ENCODE assay signal across 15 cellular contexts in genomic region chr2:20608666-20609348, GRCh38. TPM values are rescaled to one million over a fixed set of nuclear protein-coding genes. Genes with fewer than 3 reads are reported as not detected.
DNase-seq lines count a peak whose midpoint lies in the region; ATAC-seq and TF ChIP-seq lines count a peak whose summit lies in the region.
"Had no signal": no experiment of that assay in that cellular context is flagged by ENCODE, and none has a peak within 500 bp of the region (broad histone marks: within the 10 kb centered on the region; RNA-seq: fewer than 3 reads in every experiment).

No MANE protein-coding gene starts in this region.

- H3K27me3 Mint-ChIP-seq in CD14-positive monocyte (ENCODE audit: low read depth in 3 of 3): peaks cover 0 to 2% (median 0%) of the 10 kb centered on the region in 3 donors
- H3K27me3 Mint-ChIP-seq: activated CD8-positive, alpha-beta memory T cell treated with anti-CD3 and anti-CD28 coated beads, Interleukin-2, amount 10 ng/mL, durations not matched to agents 7 days and 5 days; activated naive CD8-positive, alpha-beta T cell treated with anti-CD3 and anti-CD28 coated beads for 36 hours; memory B cell; type B pancreatic cell had no signal

- intact Hi-C loops in CD14-positive monocyte (cut with micrococcal nuclease): no loop called here
- intact Hi-C loops in left cardiac atrium (cut with DNase I): no loop called here

- H3K4me3 Mint-ChIP-seq in CD14-positive monocyte: no peak overlapping the region
- H3K4me3 Mint-ChIP-seq: activated CD8-positive, alpha-beta memory T cell treated with anti-CD3 and anti-CD28 coated beads, Interleukin-2, amount 10 ng/mL, durations not matched to agents 7 days and 5 days; activated naive CD8-positive, alpha-beta T cell treated with anti-CD3 and anti-CD28 coated beads for 36 hours; memory B cell; type B pancreatic cell had no signal

- H3K9ac ChIP-seq in SK-N-MC (ENCODE audit: insufficient read length) (peak overlapping the region; percentile 60), rectal smooth muscle tissue (ENCODE audit: low read length) (no peak overlapping the region)

- no peak for TF ChIP-seq CTCF in CD14-positive monocyte (IDR thresholded peaks at IDR 0.05)

- H3K4me1 ChIP-seq in rectal smooth muscle tissue (ENCODE audit: control insufficient read depth, insufficient read depth, low read length): peaks cover 68% of the 10 kb centered on the region

- no peak for ATAC-seq in left cardiac atrium
- no peak for ATAC-seq in GM21447 (IDR thresholded peaks at IDR 0.05; ENCODE audit: unreplicated experiment)
- ATAC-seq: activated CD8-positive, alpha-beta memory T cell treated with anti-CD3 and anti-CD28 coated beads, Interleukin-2, amount 10 ng/mL, durations not matched to agents 7 days and 5 days had no signal

- peaks cover 14 to 22% of the 10 kb centered on the region in 2 donors for H3K36me3 Mint-ChIP-seq in CD14-positive monocyte
- H3K36me3 Mint-ChIP-seq: activated CD8-positive, alpha-beta memory T cell treated with anti-CD3 and anti-CD28 coated beads, Interleukin-2, amount 10 ng/mL, durations not matched to agents 7 days and 5 days had no signal

- H3K9me3 Mint-ChIP-seq in CD14-positive monocyte: peaks cover 0 to 15% (median 4%) of the 10 kb centered on the region in 7 donors

- 0 out of 2 replicates have a peak, but pooled peaks cover 3% of the 10 kb centered on the region for H3K9me3 ChIP-seq in SK-N-MC (ENCODE audit: low read depth, low read length)

- DNase-seq in CD14-positive monocyte (ENCODE audit: low spot score): peak; percentile 5
- no peak for DNase-seq in SK-N-MC (ENCODE audit: low read depth, low spot score)
- DNase-seq in left cardiac atrium: peak; percentile 17
- DNase-seq in foreskin melanocyte: no peak
- DNase-seq in HT-29 (ENCODE audit: low spot score): no peak
- no peak for DNase-seq in H4 (ENCODE audit: low spot score)
- DNase-seq: activated CD8-positive, alpha-beta memory T cell treated with anti-CD3 and anti-CD28 coated beads, Interleukin-2, amount 10 ng/mL, durations not matched to agents 7 days and 5 days; activated naive CD8-positive, alpha-beta T cell treated with anti-CD3 and anti-CD28 coated beads for 36 hours; DMS 273 treated with DMSO at 0.1 percent for 48 hours had no signal

- H3K27me3 ChIP-seq in rectal smooth muscle tissue (ENCODE audit: control insufficient read depth, insufficient read depth, low read length): no peaks in the 10 kb centered on the region
- H3K27me3 ChIP-seq: MG63 had no signal

- H3K36me3 ChIP-seq in SK-N-MC (ENCODE audit: insufficient read depth, low read length) (no peaks in the 10 kb centered on the region), rectal smooth muscle tissue (ENCODE audit: control insufficient read depth, insufficient read depth, low read length) (no peaks in the 10 kb centered on the region)
- H3K36me3 ChIP-seq: MG63 had no signal

- no peaks in the 10 kb centered on the region for H3K4me1 Mint-ChIP-seq in CD14-positive monocyte
- H3K4me1 Mint-ChIP-seq: activated CD8-positive, alpha-beta memory T cell treated with anti-CD3 and anti-CD28 coated beads, Interleukin-2, amount 10 ng/mL, durations not matched to agents 7 days and 5 days; activated naive CD8-positive, alpha-beta T cell treated with anti-CD3 and anti-CD28 coated beads for 36 hours; memory B cell had no signal

- H3K27ac Mint-ChIP-seq in CD14-positive monocyte: peak overlapping the region in 1 of 7 donors; percentile 46
- H3K27ac Mint-ChIP-seq: activated CD8-positive, alpha-beta memory T cell treated with anti-CD3 and anti-CD28 coated beads, Interleukin-2, amount 10 ng/mL, durations not matched to agents 7 days and 5 days; activated naive CD8-positive, alpha-beta T cell treated with anti-CD3 and anti-CD28 coated beads for 36 hours; memory B cell; type B pancreatic cell had no signal

- H3K27ac ChIP-seq in SK-N-MC (no peak overlapping the region), rectal smooth muscle tissue (ENCODE audit: low read depth, low read length) (peak overlapping the region; percentile 92)
- H3K27ac ChIP-seq: VCaP had no signal

- H3K4me3 ChIP-seq in SK-N-MC: no peak overlapping the region
- no peak overlapping the region for H3K4me3 ChIP-seq in rectal smooth muscle tissue (ENCODE audit: low read length)
- H3K4me3 ChIP-seq: MG63 had no signal

RNA-seq across cellular contexts. Expression of gene HS1BP3, which starts 42.1 kb away (rescaled TPM):
- polyA plus RNA-seq in CD14-positive monocyte: 10 to 100 TPM; 45.4 to 48.9 TPM
- total RNA-seq in left cardiac atrium: 10 to 100 TPM; 19.8 to 21.4 TPM
- total RNA-seq in HT-29 (2014; rRNA removed; shearing (Covaris generic)): 22.6 and 23.0 TPM in 2 replicates
- 5.7 and 6.7 TPM in 2 replicates for total RNA-seq in H4 (2014; rRNA removed; shearing (Covaris generic))

RNA-seq across cellular contexts. Expression of gene GDF7, which starts 58.1 kb away (rescaled TPM):
- polyA plus RNA-seq in CD14-positive monocyte: not detected
- 1 to 10 TPM in 1 of 2 donors, under 1 TPM in 1; 0.32 to 4.8 TPM for total RNA-seq in left cardiac atrium
- under 0.01 TPM in 1 of 2 replicates, not detected in the other for total RNA-seq in HT-29 (2014; rRNA removed; shearing (Covaris generic))
- 0.02 and 0.04 TPM in 2 replicates for total RNA-seq in H4 (2014; rRNA removed; shearing (Covaris generic))
- total RNA-seq: activated CD8-positive, alpha-beta memory T cell treated with anti-CD3 and anti-CD28 coated beads, Interleukin-2, amount 10 ng/mL, durations not matched to agents 7 days and 5 days; activated naive CD8-positive, alpha-beta T cell treated with anti-CD3 and anti-CD28 coated beads for 36 hours had no signal

Comparison
In these comparisons a context has a peak if more than half of its experiments do, and no peak if none do; other contexts are left out.
1. DNase-seq: peak in CD14-positive monocyte (single experiment) and left cardiac atrium (single experiment); none in SK-N-MC (single experiment), foreskin melanocyte (single experiment), HT-29 (single experiment) and H4 (single experiment).